Comparison of ENCODE assay signal across 32 cellular contexts in the genomic region with DNA sequence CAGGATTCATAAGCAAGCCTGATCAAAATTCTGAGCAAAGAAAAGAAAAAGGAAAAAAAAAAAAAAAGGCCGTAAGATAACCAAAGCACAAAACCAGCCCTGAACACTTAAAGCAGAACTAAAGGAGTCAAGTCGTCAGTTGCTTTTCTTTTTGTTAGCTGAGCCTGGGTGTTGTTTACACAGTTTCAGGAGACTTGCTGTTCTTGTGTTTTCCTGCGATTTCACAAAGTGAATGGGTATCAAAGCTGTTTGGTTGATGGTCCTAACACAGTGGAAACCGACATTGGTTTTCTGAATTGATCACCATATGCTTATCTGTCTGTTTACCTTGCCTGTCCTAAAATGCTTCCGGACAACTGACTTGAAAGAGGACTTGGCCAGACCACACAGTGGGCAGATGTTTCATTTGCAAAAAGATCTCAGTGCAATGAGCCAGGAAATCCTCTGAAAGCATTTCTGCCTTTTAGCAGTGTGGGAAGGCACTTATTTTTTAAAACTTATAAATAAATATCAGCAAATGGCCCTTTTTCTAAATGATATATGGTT.
DNase-seq lines count a peak whose midpoint lies in the region; ATAC-seq and TF ChIP-seq lines count a peak whose summit lies in the region.
"Had no signal": no experiment of that assay in that cellular context is flagged by ENCODE, and none has a peak within 500 bp of the region (broad histone marks: within the 10 kb centered on the region; RNA-seq: fewer than 3 reads in every experiment).

No MANE protein-coding gene starts in this region.

- H2BK5ac ChIP-seq in mesenchymal stem cell (ENCODE audit: low read depth, low read length, poor library complexity, severe bottlenecking) = no peak overlapping the region

- ATAC-seq in GM21528 (IDR thresholded peaks at IDR 0.05; ENCODE audit: low FRiP score, unreplicated experiment) = no peak
- no peak for ATAC-seq in stimulated activated memory B cell treated with anti-CD40 and anti-IgM and Interleukin-4, amounts not matched to agents 10 μg/mL and 1 μg/mL and 100 μg/mL, for 72 hours
- ATAC-seq in HG03108 (IDR thresholded peaks at IDR 0.05; ENCODE audit: unreplicated experiment) = no peak
- ATAC-seq: CD8-positive, alpha-beta T cell; effector memory CD8-positive, alpha-beta T cell; lower lobe of right lung had no signal

- no peak overlapping the region for H2AK5ac ChIP-seq in mesenchymal stem cell (ENCODE audit: low read length, severe bottlenecking)

- TF ChIP-seq CTCF in endothelial cell (IDR thresholded peaks at IDR 0.05; ENCODE audit: unreplicated experiment) = no peak

- H3K23ac ChIP-seq in mesenchymal stem cell (ENCODE audit: low read length in 2 of 2) = no peak overlapping the region

- H3K27me3 ChIP-seq in mesenchymal stem cell (ENCODE audit: control insufficient read depth in 1 of 2, insufficient read depth in 1 of 2, low read length in 2 of 2) = no peaks in the 10 kb centered on the region
- H3K27me3 ChIP-seq: colonic mucosa, esophagus muscularis mucosa, MG63, right atrium auricular region, upper lobe of left lung had no signal

- H3K9ac ChIP-seq in mesenchymal stem cell (ENCODE audit: low read length) = no peak overlapping the region
- H3K9ac ChIP-seq: parathyroid adenoma had no signal

- H3K27ac Mint-ChIP-seq in endothelial cell (ENCODE audit: unreplicated experiment) = peak overlapping the region; percentile 14
- H3K27ac Mint-ChIP-seq in stimulated activated memory B cell treated with anti-CD40 and anti-IgM and Interleukin-4, amounts not matched to agents 10 μg/mL and 1 μg/mL and 100 μg/mL, for 72 hours = no peak overlapping the region
- H3K27ac Mint-ChIP-seq: activated naive CD8-positive, alpha-beta T cell treated with anti-CD3 and anti-CD28 coated beads for 36 hours; B cell; CD8-positive, alpha-beta T cell; effector memory CD8-positive, alpha-beta T cell; T-helper 1 cell treated with Interleukin-12 subunit alpha and Interleukin-12 subunit beta and Interleukin-4 antibody, amounts not matched to agents 30 μg/mL and 1 μg/mL, for 36 hours had no signal

- no peak overlapping the region for H3K27ac ChIP-seq in mesenchymal stem cell (ENCODE audit: low read length, poor library complexity, severe bottlenecking)
- H3K27ac ChIP-seq: colonic mucosa, esophagus muscularis mucosa, lower lobe of right lung, parathyroid adenoma, SK-N-MC, upper lobe of left lung had no signal

- peaks cover 1% of the 10 kb centered on the region for H3K27me3 Mint-ChIP-seq in endothelial cell (ENCODE audit: unreplicated experiment)
- H3K27me3 Mint-ChIP-seq in stimulated activated memory B cell treated with anti-CD40 and anti-IgM and Interleukin-4, amounts not matched to agents 10 μg/mL and 1 μg/mL and 100 μg/mL, for 72 hours = no peaks in the 10 kb centered on the region
- H3K27me3 Mint-ChIP-seq: activated naive CD8-positive, alpha-beta T cell treated with anti-CD3 and anti-CD28 coated beads for 36 hours; B cell; effector memory CD8-positive, alpha-beta T cell had no signal

- peak; percentile 1 for DNase-seq in DMS53 treated with DMSO at 0.1 percent for 48 hours (lab: John Stamatoyannopoulos, UW; ENCODE audit: unreplicated experiment)
- DNase-seq in NCI-H345 (lab: John Stamatoyannopoulos, UW) = peak; percentile 62
- DNase-seq in endothelial cell (ENCODE audit: low spot score) = no peak
- DNase-seq in mesenchymal stem cell = peak; percentile 5
- DNase-seq in hepatic stellate cell (ENCODE audit: low spot score) = no peak
- DNase-seq: activated CD4-positive, CD25-positive, alpha-beta regulatory T cell treated with anti-CD3 and anti-CD28 coated beads, Interleukin-2, amount 50 U/mL, for 72 hours; activated effector memory CD4-positive, alpha-beta T cell treated with anti-CD3 and anti-CD28 coated beads, Interleukin-2, amount 50 U/mL, for 16 hours; activated naive CD8-positive, alpha-beta T cell treated with anti-CD3 and anti-CD28 coated beads for 36 hours; aorta; CD8-positive, alpha-beta T cell; colonic mucosa; effector memory CD8-positive, alpha-beta T cell; GOT3; hypothalamus; KG1; lower lobe of right lung; MG63; NCI-H1417 treated with DMSO at 0.1 percent for 48 hours; NCI-H2081 treated with DMSO at 0.1 percent for 48 hours; NCI-H526; stimulated activated CD4-positive, alpha-beta T cell treated with anti-CD3 and anti-CD28 coated beads, Interleukin-2, amount 100 ng/mL, for 48 hours; upper lobe of left lung had no signal

- no peak overlapping the region for H4K8ac ChIP-seq in mesenchymal stem cell (ENCODE audit: low read length)

- no peaks in the 10 kb centered on the region for H3K36me3 ChIP-seq in mesenchymal stem cell (ENCODE audit: control insufficient read depth in 1 of 2, insufficient read depth in 2 of 2, low read depth in 1 of 2, low read length in 2 of 2)
- H3K36me3 ChIP-seq: colonic mucosa, esophagus muscularis mucosa, lower lobe of right lung, MG63, right atrium auricular region, upper lobe of left lung had no signal

- WGBS in mesenchymal stem cell = 15% methylated on average over 4 of the region's 5 CpGs

- H3K4me1 ChIP-seq in mesenchymal stem cell (ENCODE audit: control insufficient read depth, insufficient read depth, low read depth, low read length) = no peaks in the 10 kb centered on the region
- H3K4me1 ChIP-seq: colonic mucosa, lower lobe of right lung, parathyroid adenoma, upper lobe of left lung had no signal

- no peak overlapping the region for H3K4ac ChIP-seq in mesenchymal stem cell (ENCODE audit: low read depth in 1 of 2, low read length in 2 of 2)

- H3K9me3 ChIP-seq in mesenchymal stem cell (ENCODE audit: control insufficient read depth, low read length) = no peaks in the 10 kb centered on the region
- H3K9me3 ChIP-seq: colonic mucosa, esophagus muscularis mucosa, lower lobe of right lung, MG63, right atrium auricular region, upper lobe of left lung had no signal

- no peak overlapping the region for H2AFZ ChIP-seq in mesenchymal stem cell (ENCODE audit: low read depth, low read length)
- H2AFZ ChIP-seq: parathyroid adenoma had no signal

- H4K91ac ChIP-seq in mesenchymal stem cell (ENCODE audit: low read length) = no peak overlapping the region

- H3K4me3 Mint-ChIP-seq in endothelial cell (ENCODE audit: unreplicated experiment) = no peak overlapping the region
- H3K4me3 Mint-ChIP-seq in stimulated activated memory B cell treated with anti-CD40 and anti-IgM and Interleukin-4, amounts not matched to agents 10 μg/mL and 1 μg/mL and 100 μg/mL, for 72 hours = no peak overlapping the region
- H3K4me3 Mint-ChIP-seq: activated naive CD8-positive, alpha-beta T cell treated with anti-CD3 and anti-CD28 coated beads for 36 hours; B cell; CD8-positive, alpha-beta T cell; effector memory CD8-positive, alpha-beta T cell; nephron; T-helper 1 cell treated with Interleukin-12 subunit alpha and Interleukin-12 subunit beta and Interleukin-4 antibody, amounts not matched to agents 30 μg/mL and 1 μg/mL, for 36 hours had no signal

- H3K79me1 ChIP-seq in mesenchymal stem cell (replicated peaks; ENCODE audit: low read length, poor library complexity, severe bottlenecking) = no peaks in the 10 kb centered on the region

- H2BK12ac ChIP-seq in mesenchymal stem cell (ENCODE audit: low read length in 2 of 2) = no peak overlapping the region

- no peak overlapping the region for H3K4me3 ChIP-seq in mesenchymal stem cell (ENCODE audit: insufficient read depth in 1 of 2, low read depth in 1 of 2, low read length in 2 of 2)
- H3K4me3 ChIP-seq: colonic mucosa, esophagus muscularis mucosa, lower lobe of right lung, MG63, right atrium auricular region, SK-N-MC, upper lobe of left lung had no signal

- no peak overlapping the region for H3K4me2 ChIP-seq in mesenchymal stem cell (ENCODE audit: low read length, poor library complexity, severe bottlenecking)

- no peak overlapping the region for H2BK120ac ChIP-seq in mesenchymal stem cell (ENCODE audit: low read depth, low read length)

- H3K18ac ChIP-seq in mesenchymal stem cell (ENCODE audit: low read depth in 1 of 2, low read length in 2 of 2) = no peak overlapping the region

- H3K36me3 Mint-ChIP-seq in endothelial cell (ENCODE audit: low read depth, unreplicated experiment) = no peaks in the 10 kb centered on the region
- H3K36me3 Mint-ChIP-seq in stimulated activated memory B cell treated with anti-CD40 and anti-IgM and Interleukin-4, amounts not matched to agents 10 μg/mL and 1 μg/mL and 100 μg/mL, for 72 hours = no peaks in the 10 kb centered on the region
- H3K36me3 Mint-ChIP-seq: activated naive CD8-positive, alpha-beta T cell treated with anti-CD3 and anti-CD28 coated beads for 36 hours; CD8-positive, alpha-beta T cell had no signal

- H3K4me1 Mint-ChIP-seq in endothelial cell (ENCODE audit: unreplicated experiment) = peaks cover 35% of the 10 kb centered on the region
- no peaks in the 10 kb centered on the region for H3K4me1 Mint-ChIP-seq in stimulated activated memory B cell treated with anti-CD40 and anti-IgM and Interleukin-4, amounts not matched to agents 10 μg/mL and 1 μg/mL and 100 μg/mL, for 72 hours
- H3K4me1 Mint-ChIP-seq: activated naive CD8-positive, alpha-beta T cell treated with anti-CD3 and anti-CD28 coated beads for 36 hours; B cell had no signal

- no peak overlapping the region for H3K14ac ChIP-seq in mesenchymal stem cell (ENCODE audit: low read length in 2 of 2)

- H3K9me3 Mint-ChIP-seq in endothelial cell (ENCODE audit: unreplicated experiment) = no peaks in the 10 kb centered on the region
- H3K9me3 Mint-ChIP-seq in stimulated activated memory B cell treated with anti-CD40 and anti-IgM and Interleukin-4, amounts not matched to agents 10 μg/mL and 1 μg/mL and 100 μg/mL, for 72 hours = no peaks in the 10 kb centered on the region
- H3K9me3 Mint-ChIP-seq: nephron; T-helper 1 cell treated with Interleukin-12 subunit alpha and Interleukin-12 subunit beta and Interleukin-4 antibody, amounts not matched to agents 30 μg/mL and 1 μg/mL, for 36 hours had no signal

- H2BK15ac ChIP-seq in mesenchymal stem cell (ENCODE audit: low read depth, poor library complexity, severe bottlenecking) = no peak overlapping the region

Comparison
In these comparisons a context has a peak if more than half of its experiments do, and no peak if none do; other contexts are left out.
1. DNase-seq: peak in DMS53 treated with DMSO at 0.1 percent for 48 hours (single experiment), NCI-H345 (single experiment) and mesenchymal stem cell (single experiment); none in endothelial cell (single experiment) and hepatic stellate cell (single experiment).